12 cellular contexts compared by ENCODE assay signal in genomic region chr13:93559718-93560117, GRCh38.
DNase-seq lines count a peak whose midpoint lies in the region; ATAC-seq lines count a peak whose summit lies in the region.
"Had no signal": no experiment of that assay in that cellular context is flagged by ENCODE, and none has a peak within 500 bp of the region (broad histone marks: within the 10 kb centered on the region; RNA-seq: fewer than 3 reads in every experiment).

No MANE protein-coding gene starts in this region.

- peak; percentile 4 for DNase-seq in GM04504 (ENCODE audit: low read depth)
- DNase-seq in NCI-H226, result peak; percentile 92
- peak; percentile 39 for DNase-seq in brain pericyte (ENCODE audit: low read depth, low spot score)
- DNase-seq in non-pigmented ciliary epithelial cell (ENCODE audit: low read depth), result peak; percentile 58
- no peak for DNase-seq in Ammon's horn (ENCODE audit: low spot score)
- no peak for DNase-seq in NOMO-1 (lab: John Stamatoyannopoulos, UW; ENCODE audit: unreplicated experiment in 2 of 2)
- no peak for DNase-seq in stimulated activated CD4-positive, alpha-beta T cell treated with anti-CD3 and anti-CD28 coated beads, Interleukin-4, amount 100 ng/mL, for 1 hour
- DNase-seq: activated T-cell treated with anti-CD3 and anti-CD28 coated beads for 4 hours, NCI-H1436, WERI-Rb-1 had no signal

- ATAC-seq in GM18858 (IDR thresholded peaks at IDR 0.05; ENCODE audit: unreplicated experiment), result no peak
- ATAC-seq: stimulated activated memory B cell treated with anti-CD40 and anti-IgM and Interleukin-4, amounts not matched to agents 10 μg/mL and 1 μg/mL and 100 μg/mL, for 72 hours had no signal

Comparison
In these comparisons a context has a peak if more than half of its experiments do, and no peak if none do; other contexts are left out.
1. DNase-seq: peak in GM04504 (single experiment), NCI-H226 (single experiment), brain pericyte (single experiment) and non-pigmented ciliary epithelial cell (single experiment); none in Ammon's horn (single experiment), NOMO-1 (0 of 2) and stimulated activated CD4-positive, alpha-beta T cell treated with anti-CD3 and anti-CD28 coated beads, Interleukin-4, amount 100 ng/mL, for 1 hour (single experiment).